8 cellular contexts compared by ENCODE assay signal in genomic region chr2:231604101-231604684, GRCh38. TPM values are rescaled to one million over a fixed set of nuclear protein-coding genes. Genes with fewer than 3 reads are reported as not detected.
DNase-seq lines count a peak whose midpoint lies in the region; ATAC-seq, FAIRE-seq and TF ChIP-seq lines count a peak whose summit lies in the region.

No MANE protein-coding gene starts in this region.

- intact Hi-C loops in HepG2 (cut with micrococcal nuclease; ENCODE audit: unreplicated experiment) (no loop called here), stomach (cut with DNase I; ENCODE audit: low total_unique reads) (no loop called here)

- peak overlapping the region; percentile 65 for H3K4me3 Mint-ChIP-seq in central memory CD8-positive, alpha-beta T cell

- CTCF ChIA-PET in HepG2 (lab: Yijun Ruan, JAX; ENCODE audit: low intra/inter-chr PET ratio, low total read pairs), result no interaction called here

- POLR2A ChIA-PET in HepG2 (lab: Yijun Ruan, JAX), result interaction anchor here (1.0 kb wide), 2 partner anchors 9 to 78 kb away, joined by 3 read pairs; no protein-coding TSS in a partner anchor

- no peak for FAIRE-seq in HepG2 (lab: Jason Lieb, UNC)

- H3K9me3 Mint-ChIP-seq in central memory CD8-positive, alpha-beta T cell, result no peaks in the 10 kb centered on the region

- WGBS in HepG2 (ENCODE audit: low lambda C conversion rate), result 37% methylated on average over 12 of the region's 40 CpGs
- WGBS in stomach, 5 donors, result 6 to 11% (median 7%) methylated on average over 30 to 40 of the region's 40 CpGs

- TF ChIP-seq RAD21 in HepG2 (CRISPR knock-in tag; IDR thresholded peaks at IDR 0.05), result no peak

- H3K27ac ChIP-seq in OCI-LY1 (ENCODE audit: low read depth, low read length, poor library complexity, severe bottlenecking) (no peak overlapping the region), HepG2 (ENCODE audit: extremely low read length, insufficient read depth, low read length) (no peak overlapping the region), stomach (peak overlapping the region; percentile 95 to 99 (median 97))

- no peaks in the 10 kb centered on the region for H4K20me1 ChIP-seq in OCI-LY1 (ENCODE audit: insufficient read depth, low read length)
- H4K20me1 ChIP-seq in HepG2 (ENCODE audit: insufficient read depth, low read length), result no peaks in the 10 kb centered on the region

- H3K4me1 Mint-ChIP-seq in central memory CD8-positive, alpha-beta T cell, result peaks cover 6% of the 10 kb centered on the region

- no peaks in the 10 kb centered on the region for H3K27me3 ChIP-seq in OCI-LY1 (ENCODE audit: insufficient read depth, low read length)
- H3K27me3 ChIP-seq in HepG2 (ENCODE audit: control insufficient read depth in 1 of 2, insufficient read depth in 2 of 2, low read length in 2 of 2), result peaks cover 7 to 22% of the 10 kb centered on the region in 2 experiments; a peak in 4 of 5 replicates
- H3K27me3 ChIP-seq in stomach, result no peaks in the 10 kb centered on the region

- H3K79me2 ChIP-seq in OCI-LY1 (ENCODE audit: insufficient read depth, low read length), result no peaks in the 10 kb centered on the region
- no peaks in the 10 kb centered on the region for H3K79me2 ChIP-seq in HepG2 (ENCODE audit: insufficient read depth, low read length)

- peak overlapping the region; percentile 62 for H3K4me2 ChIP-seq in OCI-LY1 (ENCODE audit: low read length)
- H3K4me2 ChIP-seq in HepG2 (ENCODE audit: low read depth, low read length), result peak overlapping the region; percentile 96

- H3K27ac Mint-ChIP-seq in central memory CD8-positive, alpha-beta T cell (ENCODE audit: low read depth), result peak overlapping the region; percentile 92

- TF ChIP-seq EP300 in HepG2 (IDR thresholded peaks at IDR 0.05; ENCODE audit: low read depth in 2 of 2, low read length in 2 of 2) (no peak), HepG2 (CRISPR knock-in tag; IDR thresholded peaks at IDR 0.05; ENCODE audit: borderline replicate concordance) (no peak), stomach (IDR thresholded peaks at IDR 0.05) (no peak)

- peak; percentile 71 for DNase-seq in 8988T
- DNase-seq in central memory CD8-positive, alpha-beta T cell (ENCODE audit: low spot score in 2 of 2), result peak in 1 of 2 donors; percentile 41
- DNase-seq in HepG2 (ENCODE audit: low spot score), result peak; percentile 36
- DNase-seq in stomach, result peak; percentile 51
- DNase-seq in NCI-H1694 treated with DMSO at 0.1 percent for 48 hours (lab: John Stamatoyannopoulos, UW), result no peak

- no peaks in the 10 kb centered on the region for H3K9me3 ChIP-seq in OCI-LY1 (ENCODE audit: low read length)
- no peaks in the 10 kb centered on the region for H3K9me3 ChIP-seq in HepG2 (ENCODE audit: low read length)
- no peaks in the 10 kb centered on the region for H3K9me3 ChIP-seq in stomach

- H3K4me1 ChIP-seq in OCI-LY1 (ENCODE audit: insufficient read depth, low read length, severe bottlenecking) (peaks cover 20% of the 10 kb centered on the region), HepG2 (ENCODE audit: insufficient read depth, low read length) (peaks cover 21% of the 10 kb centered on the region), stomach (peaks cover 23 to 65% (median 38%) of the 10 kb centered on the region in 4 donors)

- TF ChIP-seq CTCF in OCI-LY1 (IDR thresholded peaks at IDR 0.05; ENCODE audit: low read length) (no peak), HepG2 (CRISPR knock-in tag; IDR thresholded peaks at IDR 0.05) (0 out of 2 replicates have a peak, but pooled peaks have one; percentile 16), stomach (IDR thresholded peaks at IDR 0.05) (no peak)

- H3K4me3 ChIP-seq in OCI-LY1 (ENCODE audit: low read depth, low read length, poor library complexity, severe bottlenecking) (peak overlapping the region; percentile 44), HepG2 (replicated peaks in 1 of 3; ENCODE audit: insufficient read depth in 1 of 3, low read depth in 2 of 3, low read length in 3 of 3) (peak overlapping the region; percentile 43 to 76 (median 58)), stomach (peak overlapping the region; percentile 37 to 50 (median 44))

- H3F3A ChIP-seq in OCI-LY1 (ENCODE audit: insufficient read depth, low read length), result no peaks in the 10 kb centered on the region

- no peaks in the 10 kb centered on the region for H3K9me2 ChIP-seq in OCI-LY1 (ENCODE audit: low read depth, low read length)

- no TSS peak for BruUV-seq in HepG2 (replicated peaks; lab: Mats Ljungman, UMichigan)

- H3K36me3 Mint-ChIP-seq in central memory CD8-positive, alpha-beta T cell (ENCODE audit: insufficient read depth), result peaks cover 28% of the 10 kb centered on the region

- no peaks in the 10 kb centered on the region for H3K27me3 Mint-ChIP-seq in central memory CD8-positive, alpha-beta T cell

- peak in 1 of 2 experiments; percentile 38; a peak in 1 of 4 replicates for TF ChIP-seq POLR2A in HepG2 (IDR thresholded peaks at IDR 0.05; ENCODE audit: insufficient read depth in 1 of 2, low read depth in 2 of 2, low read length in 2 of 2)
- TF ChIP-seq POLR2A in stomach (IDR thresholded peaks at IDR 0.05), result peak in 1 of 4 donors; percentile 43

- H3K36me3 ChIP-seq in OCI-LY1 (ENCODE audit: insufficient read depth, low read length) (no peaks in the 10 kb centered on the region), HepG2 (replicated peaks in 1 of 2; ENCODE audit: control insufficient read depth in 1 of 2, insufficient read depth in 2 of 2, low read length in 2 of 2) (no peaks in the 10 kb centered on the region), stomach (no peaks in the 10 kb centered on the region)

- peak overlapping the region; percentile 37; the same call in 1 of the 2 replicates for H3K9ac ChIP-seq in OCI-LY1 (ENCODE audit: low read length)
- peak overlapping the region; percentile 81 for H3K9ac ChIP-seq in HepG2 (ENCODE audit: insufficient read depth, low read depth, low read length)

- ATAC-seq in GM18508 (IDR thresholded peaks at IDR 0.05; ENCODE audit: insufficient read depth, unreplicated experiment) (peak; percentile 30), HG02943 (IDR thresholded peaks at IDR 0.05; ENCODE audit: low read depth, unreplicated experiment) (peak; percentile 38), HepG2 (peak; percentile 68)
- ATAC-seq in central memory CD8-positive, alpha-beta T cell (replicated peaks; ENCODE audit: extremely low read depth, poor library complexity, severe bottlenecking), result no peak

- in situ Hi-C loops in HepG2 (cut with HindIII; ENCODE audit: extremely low pct_ligation_motif_present, low pct_unique_long_range_greater_than_20kb), result no loop called here

- H2AFZ ChIP-seq in OCI-LY1 (ENCODE audit: low read length) (no peak overlapping the region), HepG2 (ENCODE audit: low read length) (no peak overlapping the region)

TF ChIP-seq in HepG2, 621 proteins besides CTCF, POLR2A, EP300 and RAD21 (continues in another document):
- TF ChIP-seq, protein P1, sequence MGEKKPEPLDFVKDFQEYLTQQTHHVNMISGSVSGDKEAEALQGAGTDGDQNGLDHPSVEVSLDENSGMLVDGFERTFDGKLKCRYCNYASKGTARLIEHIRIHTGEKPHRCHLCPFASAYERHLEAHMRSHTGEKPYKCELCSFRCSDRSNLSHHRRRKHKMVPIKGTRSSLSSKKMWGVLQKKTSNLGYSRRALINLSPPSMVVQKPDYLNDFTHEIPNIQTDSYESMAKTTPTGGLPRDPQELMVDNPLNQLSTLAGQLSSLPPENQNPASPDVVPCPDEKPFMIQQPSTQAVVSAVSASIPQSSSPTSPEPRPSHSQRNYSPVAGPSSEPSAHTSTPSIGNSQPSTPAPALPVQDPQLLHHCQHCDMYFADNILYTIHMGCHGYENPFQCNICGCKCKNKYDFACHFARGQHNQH (CRISPR knock-in tag; IDR thresholded peaks at IDR 0.05), result 0 out of 2 replicates have a peak, but pooled peaks have one; percentile 6
- TF ChIP-seq MEF2D (CRISPR knock-in tag; IDR thresholded peaks at IDR 0.05) (0 out of 2 replicates have a peak, but pooled peaks have one; percentile 22), MTA1 (CRISPR knock-in tag; IDR thresholded peaks at IDR 0.05; ENCODE audit: borderline replicate concordance) (0 out of 2 replicates have a peak, but pooled peaks have one; percentile 16), ZNF335 (CRISPR knock-in tag; IDR thresholded peaks at IDR 0.05) (no peak), ARNT2 (CRISPR knock-in tag; IDR thresholded peaks at IDR 0.05; ENCODE audit: low read depth) (0 out of 2 replicates have a peak, but pooled peaks have one; percentile 61), JUN (CRISPR knock-in tag; IDR thresholded peaks at IDR 0.05) (no peak), HOXA3 (CRISPR knock-in tag; IDR thresholded peaks at IDR 0.05) (peak; percentile 35; the same call in 1 of the 2 replicates), AHR (CRISPR knock-in tag; IDR thresholded peaks at IDR 0.05) (no peak), ZNF143 (CRISPR knock-in tag; IDR thresholded peaks at IDR 0.05) (peak; percentile 60), SKI (IDR thresholded peaks at IDR 0.05; ENCODE audit: partially characterized antibody) (no peak), ZNF792 (CRISPR knock-in tag; IDR thresholded peaks at IDR 0.05) (0 out of 2 replicates have a peak, but pooled peaks have one; percentile 25), HNRNPLL (IDR thresholded peaks at IDR 0.05; ENCODE audit: low read depth, low read length, poor library complexity, severe bottlenecking) (peak; percentile 51)

RNA-seq across cellular contexts. Expression of gene TEX44, which starts 11.5 kb away (rescaled TPM):
- total RNA-seq in HepG2 (2016; rRNA removed; fragmentation: Illumina TruSeq; extraction: Trizol), result not detected in 2 replicates
- total RNA-seq in HepG2 (2016; cell fraction: cytosol; rRNA removed; fragmentation: Illumina TruSeq; extraction: Trizol; ENCODE audit: low read depth), result not detected in 2 replicates
- not detected in 2 replicates for total RNA-seq in HepG2 (2016; cell fraction: insoluble cytoplasmic fraction; rRNA removed; fragmentation: Illumina TruSeq; extraction: Trizol)
- not detected in 2 replicates for total RNA-seq in HepG2 (2016; cell fraction: membrane; rRNA removed; fragmentation: Illumina TruSeq; extraction: Trizol)
- not detected in 2 replicates for total RNA-seq in HepG2 (2016; cell fraction: nucleus; rRNA removed; fragmentation: Illumina TruSeq; extraction: Trizol)
- polyA plus RNA-seq in HepG2 (2011; rRNA removed), result not detected in 2 replicates
- not detected in 2 replicates for polyA plus RNA-seq in HepG2 (2011; cell fraction: cytosol; rRNA removed)
- not detected in 2 replicates for polyA plus RNA-seq in HepG2 (2011; cell fraction: nucleus; rRNA removed)
- polyA plus RNA-seq in HepG2 (2012), result not detected in 2 replicates
- not detected in 2 replicates for polyA plus RNA-seq in HepG2 (2016; cell fraction: cytosol; fragmentation: Illumina TruSeq; extraction: Trizol; ENCODE audit: low read depth)
- polyA plus RNA-seq in HepG2 (2016; cell fraction: insoluble cytoplasmic fraction; fragmentation: Illumina TruSeq; extraction: Trizol; ENCODE audit: low read depth), result not detected in 2 replicates
- polyA plus RNA-seq in HepG2 (2016; cell fraction: membrane; fragmentation: Illumina TruSeq; extraction: Trizol; ENCODE audit: low read depth), result not detected in 2 replicates
- polyA plus RNA-seq in HepG2 (2016; cell fraction: nucleus; fragmentation: Illumina TruSeq; extraction: Trizol; ENCODE audit: insufficient read depth, low read depth), result not detected in 2 replicates
- not detected in 2 replicates for polyA minus RNA-seq in HepG2 (2011; rRNA and poly(A)+ RNA removed; ENCODE audit: low replicate concordance)
- polyA minus RNA-seq in HepG2 (2011; cell fraction: cytosol; rRNA and poly(A)+ RNA removed), result not detected in 2 replicates
- not detected in 2 replicates for polyA minus RNA-seq in HepG2 (2011; cell fraction: nucleus; rRNA and poly(A)+ RNA removed)
- total RNA-seq in stomach, result not detected
- polyA plus RNA-seq in stomach, result not detected

Comparison
In these comparisons a context has a peak if more than half of its experiments do, and no peak if none do; other contexts are left out.
1. H3K27ac ChIP-seq: peak in stomach (5 of 5); none in OCI-LY1 (single experiment) and HepG2 (single experiment).
2. Peak in every context shown above with its lines, with median percentiles within 50 percentile points of each other: H3K4me3 ChIP-seq.